In the genomic region with DNA sequence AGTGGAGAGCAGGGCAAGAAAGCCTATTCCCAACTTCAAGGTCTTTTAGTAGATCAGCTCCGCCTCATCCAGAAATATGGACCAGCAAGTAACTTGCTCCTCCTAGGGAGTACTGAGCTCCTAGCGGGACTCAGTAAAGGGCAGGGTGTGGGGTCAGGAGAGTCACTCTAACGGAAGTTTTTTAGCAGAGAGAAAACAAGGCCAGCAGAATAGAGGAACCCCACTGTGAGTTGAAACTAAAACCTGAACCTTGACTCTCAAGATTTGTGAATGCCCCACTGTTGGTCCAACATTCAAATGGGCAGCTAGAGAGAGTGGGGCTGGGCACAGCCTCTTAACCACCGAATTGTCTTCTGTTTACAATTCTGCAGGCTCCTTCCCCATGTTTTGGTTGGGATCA, we compare ENCODE assay signal across 14 cellular contexts.
A peak's percentile ranks its signal among the peaks of the same experiment; 100 is the strongest.
DNase-seq lines count a peak whose midpoint lies in the region; ATAC-seq and TF ChIP-seq lines count a peak whose summit lies in the region.
"Had no signal": no experiment of that assay in that cellular context is flagged by ENCODE, and none has a peak within 500 bp of the region (broad histone marks: within the 10 kb centered on the region; RNA-seq: fewer than 3 reads in every experiment).

No MANE protein-coding gene starts in this region.

- intact Hi-C loops in esophagus muscularis mucosa (cut with DNase I) = no loop called here
- intact Hi-C loops in posterior cingulate gyrus (cut with DNase I) = no loop called here
- intact Hi-C loops in PC-3 (cut with micrococcal nuclease) = no loop called here

- H3K27ac ChIP-seq in esophagus muscularis mucosa (replicated peaks in 1 of 4) (no peak overlapping the region), PC-3 (ENCODE audit: low read length) (no peak overlapping the region)

- H3K9me2 ChIP-seq in PC-3 (replicated peaks; ENCODE audit: low read length) = no peaks in the 10 kb centered on the region

- H3K27me3 ChIP-seq in esophagus muscularis mucosa = no peaks in the 10 kb centered on the region
- H3K27me3 ChIP-seq in PC-3 (ENCODE audit: low read length) = no peaks in the 10 kb centered on the region

- CTCF ChIA-PET in PC-3 (lab: Charles Lee) = no interaction called here

- DNase-seq in GM13977 (ENCODE audit: low spot score) = peak; percentile 23
- peak; percentile 45 for DNase-seq in esophagus muscularis mucosa (ENCODE audit: extremely low spot score)
- no peak for DNase-seq in posterior cingulate gyrus
- DNase-seq in foreskin fibroblast = no peak
- DNase-seq in PC-3 = no peak
- DNase-seq in NK-92 treated with Interleukin-12 subunit alpha and Interleukin-12 subunit beta, amount 100 ng/mL, for 24 hours (lab: John Stamatoyannopoulos, UW) = no peak
- DNase-seq: activated CD4-positive, CD25-positive, alpha-beta regulatory T cell; activated naive CD8-positive, alpha-beta T cell treated with anti-CD3 and anti-CD28 coated beads, Interleukin-2, amount 10 ng/mL, durations not matched to agents 7 days and 5 days; CD4-positive, alpha-beta memory T cell; effector memory CD8-positive, alpha-beta T cell; mucosa of descending colon; NCI-H2081 had no signal

- no peak overlapping the region for H3K4me2 ChIP-seq in PC-3 (ENCODE audit: low read length)

- no TSS peak for BruUV-seq in PC-3 (replicated peaks; lab: Mats Ljungman, UMichigan)

- no peak overlapping the region for H2AFZ ChIP-seq in PC-3 (ENCODE audit: low read length)

- H3K9me3 ChIP-seq in esophagus muscularis mucosa = no peaks in the 10 kb centered on the region
- H3K9me3 ChIP-seq in PC-3 (ENCODE audit: low read length) = no peaks in the 10 kb centered on the region
- H3K9me3 ChIP-seq: mucosa of descending colon had no signal

- H3K79me2 ChIP-seq in PC-3 (ENCODE audit: low read length) = no peaks in the 10 kb centered on the region

- H3K4me1 ChIP-seq in esophagus muscularis mucosa (peaks cover 0 to 3% (median 0%) of the 10 kb centered on the region in 4 donors), PC-3 (ENCODE audit: insufficient read depth, low read length) (peaks cover 3% of the 10 kb centered on the region)

- no peaks in the 10 kb centered on the region for H4K20me1 ChIP-seq in PC-3 (ENCODE audit: low read length)

- H3K36me3 ChIP-seq in esophagus muscularis mucosa (peaks cover 0 to 3% (median 0%) of the 10 kb centered on the region in 4 donors), PC-3 (ENCODE audit: low read depth, low read length) (no peaks in the 10 kb centered on the region)

- peak; percentile 38 for ATAC-seq in GM21367 (IDR thresholded peaks at IDR 0.05; ENCODE audit: unreplicated experiment)
- peak; percentile 30 for ATAC-seq in HG03097 (IDR thresholded peaks at IDR 0.05; ENCODE audit: low FRiP score, unreplicated experiment)
- ATAC-seq in PC-3 = no peak
- ATAC-seq: mucosa of descending colon had no signal

- no peak overlapping the region for H3K4me3 ChIP-seq in esophagus muscularis mucosa
- H3K4me3 ChIP-seq in foreskin fibroblast (ENCODE audit: low read depth in 1 of 2, low read length in 2 of 2) = no peak overlapping the region
- H3K4me3 ChIP-seq in PC-3 (ENCODE audit: low read length) = no peak overlapping the region
- H3K4me3 ChIP-seq: mucosa of descending colon had no signal

- H3K9ac ChIP-seq in PC-3 (ENCODE audit: low read length) = no peak overlapping the region

- in situ Hi-C loops in GM13977 (cut with MboI; ENCODE audit: low pct_unique_long_range_greater_than_20kb, low sequenced_read_pairs, unreplicated experiment) = no loop called here

- H3F3A ChIP-seq in PC-3 (ENCODE audit: low read length, unreplicated experiment) = no peaks in the 10 kb centered on the region

- TF ChIP-seq POLR2A in esophagus muscularis mucosa (IDR thresholded peaks at IDR 0.05; ENCODE audit: low read depth) = no peak

- 91% methylated on average over 4 of the region's 4 CpGs for WGBS in esophagus muscularis mucosa

- POLR2A ChIA-PET in PC-3 (lab: Charles Lee; ENCODE audit: unreplicated experiment) = no interaction called here

- no peak for TF ChIP-seq EP300 in esophagus muscularis mucosa (IDR thresholded peaks at IDR 0.05)

- TF ChIP-seq CTCF in GM13977 (IDR thresholded peaks at IDR 0.05; ENCODE audit: extremely low read depth, insufficient read depth, missing control alignments) (no peak), esophagus muscularis mucosa (IDR thresholded peaks at IDR 0.05) (no peak), foreskin fibroblast (IDR thresholded peaks at IDR 0.05; ENCODE audit: low read depth, low read length) (no peak), PC-3 (conservative IDR thresholded peaks at IDR 0.05; ENCODE audit: low read depth, low read length) (no peak)

Comparison
In these comparisons a context has a peak if more than half of its experiments do, and no peak if none do; other contexts are left out.
1. DNase-seq: peak in GM13977 (single experiment) and esophagus muscularis mucosa (single experiment); none in posterior cingulate gyrus (0 of 10), foreskin fibroblast (0 of 2), PC-3 (single experiment) and NK-92 treated with Interleukin-12 subunit alpha and Interleukin-12 subunit beta, amount 100 ng/mL, for 24 hours (single experiment).